ENCODE assay signal across 8 cellular contexts in genomic region chr6:21305827-21306469, GRCh38.
A peak's percentile ranks its signal among the peaks of the same experiment; 100 is the strongest.
DNase-seq lines count a peak whose midpoint lies in the region; ATAC-seq, FAIRE-seq and TF ChIP-seq lines count a peak whose summit lies in the region.
"Had no signal": no experiment of that assay in that cellular context is flagged by ENCODE, and none has a peak within 500 bp of the region (broad histone marks: within the 10 kb centered on the region; RNA-seq: fewer than 3 reads in every experiment).

No MANE protein-coding gene starts in this region.

- DNase-seq in H4 (ENCODE audit: low spot score) (peak; percentile 82), NCI-H460 (ENCODE audit: extremely low read depth, low read depth) (peak; percentile 17), bronchial epithelial cell (ENCODE audit: low read depth) (peak; percentile 60), osteoblast (ENCODE audit: insufficient read length, low spot score, missing footprints) (no peak), NCI-H2227 treated with DMSO at 0.1 percent for 48 hours (lab: John Stamatoyannopoulos, UW) (no peak), HPDE6-E6E7 (ENCODE audit: extremely low spot score) (no peak)
- DNase-seq: right cardiac atrium had no signal

- no peak for FAIRE-seq in bronchial epithelial cell (lab: Jason Lieb, UNC)

- H2AFZ ChIP-seq in osteoblast (ENCODE audit: low read length): no peak overlapping the region

- no peaks in the 10 kb centered on the region for H3K4me1 ChIP-seq in osteoblast (ENCODE audit: insufficient read depth, low read length)

- no peaks in the 10 kb centered on the region for H3K27me3 ChIP-seq in bronchial epithelial cell (ENCODE audit: control insufficient read depth, insufficient read depth, low read length)
- peaks cover 6% of the 10 kb centered on the region for H3K27me3 ChIP-seq in osteoblast (ENCODE audit: insufficient read depth, low read length)

- TF ChIP-seq CTCF in bronchial epithelial cell (IDR thresholded peaks at IDR 0.05; ENCODE audit: insufficient read depth, low read length, severe bottlenecking) (peak; percentile 13), osteoblast (IDR thresholded peaks at IDR 0.05; ENCODE audit: extremely low read depth, low read depth, low read length) (peak; percentile 27)

- H3K4me2 ChIP-seq in osteoblast (ENCODE audit: insufficient read depth, low read length): no peak overlapping the region

- no peaks in the 10 kb centered on the region for H4K20me1 ChIP-seq in osteoblast (ENCODE audit: insufficient read depth, low read length)

- no peaks in the 10 kb centered on the region for H3K36me3 ChIP-seq in bronchial epithelial cell (ENCODE audit: control insufficient read depth, insufficient read depth, low read length)
- H3K36me3 ChIP-seq in osteoblast (ENCODE audit: insufficient read depth, low read length): no peaks in the 10 kb centered on the region

- H3K9me3 ChIP-seq in osteoblast (ENCODE audit: low read depth, low read length): no peaks in the 10 kb centered on the region

- no peak overlapping the region for H3K4me3 ChIP-seq in bronchial epithelial cell (ENCODE audit: low read depth, low read length)
- no peak overlapping the region for H3K4me3 ChIP-seq in osteoblast (ENCODE audit: insufficient read depth, low read length)

- H3K79me2 ChIP-seq in osteoblast (ENCODE audit: insufficient read depth, low read length): no peaks in the 10 kb centered on the region

- no peak overlapping the region for H3K27ac ChIP-seq in osteoblast (ENCODE audit: low read depth, low read length)

- no peak for ATAC-seq in HG02623 (IDR thresholded peaks at IDR 0.05; ENCODE audit: unreplicated experiment)
- ATAC-seq: right cardiac atrium had no signal

Comparison
In these comparisons a context has a peak if more than half of its experiments do, and no peak if none do; other contexts are left out.
1. DNase-seq: peak in H4 (single experiment), NCI-H460 (single experiment) and bronchial epithelial cell (single experiment); none in osteoblast (single experiment), NCI-H2227 treated with DMSO at 0.1 percent for 48 hours (single experiment) and HPDE6-E6E7 (single experiment).